8 cellular contexts compared by ENCODE assay signal in genomic region chr12:122835693-122836026, GRCh38. TPM values are rescaled to one million over a fixed set of nuclear protein-coding genes. Genes with fewer than 3 reads are reported as not detected.
A peak's percentile ranks its signal among the peaks of the same experiment; 100 is the strongest.
DNase-seq lines count a peak whose midpoint lies in the region; ATAC-seq and TF ChIP-seq lines count a peak whose summit lies in the region.

No MANE protein-coding gene starts in this region.

- H3K36me3 Mint-ChIP-seq in CD14-positive monocyte (peaks cover 7 to 9% of the 10 kb centered on the region in 2 donors), naive B cell (peaks cover 0 to 11% of the 10 kb centered on the region in 2 donors)
- H3K36me3 Mint-ChIP-seq in activated T-helper 2 cell treated with anti-CD3 and anti-CD28 coated beads, Interferon-gamma antibody, Interleukin-2, Interleukin-4, amounts not matched to agents 10 μg/mL and 5 μg/mL and 100 μg/mL, durations not matched to agents 14 hours and 24 hours and 36 hours (ENCODE audit: low read depth), result peaks cover 14% of the 10 kb centered on the region

- TF ChIP-seq CTCF in CD14-positive monocyte (IDR thresholded peaks at IDR 0.05) (no peak), epithelial cell of esophagus (IDR thresholded peaks at IDR 0.05; ENCODE audit: insufficient read depth, low read depth, low read length, missing control alignments) (no peak)

- H3K4me1 Mint-ChIP-seq in CD14-positive monocyte (peaks cover 27% of the 10 kb centered on the region), naive B cell (peaks cover 56 to 63% (median 57%) of the 10 kb centered on the region in 3 donors)
- H3K4me1 Mint-ChIP-seq in activated T-helper 2 cell treated with anti-CD3 and anti-CD28 coated beads, Interferon-gamma antibody, Interleukin-2, Interleukin-4, amounts not matched to agents 10 μg/mL and 5 μg/mL and 100 μg/mL, durations not matched to agents 14 hours and 24 hours and 36 hours (ENCODE audit: low read depth), result peaks cover 23% of the 10 kb centered on the region

- H3K27ac ChIP-seq in SJSA1, result no peak overlapping the region

- H3K4me3 ChIP-seq in SJSA1, result peak overlapping the region; percentile 54
- H3K4me3 ChIP-seq in epithelial cell of esophagus (ENCODE audit: low read length), result peak overlapping the region; percentile 61

- H3K27me3 Mint-ChIP-seq in CD14-positive monocyte (ENCODE audit: low read depth in 3 of 3), result peaks cover 49 to 72% (median 56%) of the 10 kb centered on the region in 3 donors
- H3K27me3 Mint-ChIP-seq in naive B cell, result no peaks in the 10 kb centered on the region
- H3K27me3 Mint-ChIP-seq in activated T-helper 2 cell treated with anti-CD3 and anti-CD28 coated beads, Interferon-gamma antibody, Interleukin-2, Interleukin-4, amounts not matched to agents 10 μg/mL and 5 μg/mL and 100 μg/mL, durations not matched to agents 14 hours and 24 hours and 36 hours (ENCODE audit: low read depth), result peaks cover 16% of the 10 kb centered on the region

- H3K9me3 Mint-ChIP-seq in CD14-positive monocyte (peaks cover 2 to 17% (median 5%) of the 10 kb centered on the region in 7 donors), naive B cell (no peaks in the 10 kb centered on the region)
- no peaks in the 10 kb centered on the region for H3K9me3 Mint-ChIP-seq in activated T-helper 2 cell treated with anti-CD3 and anti-CD28 coated beads, Interferon-gamma antibody, Interleukin-2, Interleukin-4, amounts not matched to agents 10 μg/mL and 5 μg/mL and 100 μg/mL, durations not matched to agents 14 hours and 24 hours and 36 hours

- H3K4me1 ChIP-seq in SJSA1 (replicated peaks), result peaks cover 33% of the 10 kb centered on the region

- peak; percentile 49 for ATAC-seq in GM21717 (IDR thresholded peaks at IDR 0.05; ENCODE audit: unreplicated experiment)
- peak; percentile 35 to 41 for ATAC-seq in naive B cell (ENCODE audit: low read depth in 2 of 2)
- no peak for ATAC-seq in HG02870 (IDR thresholded peaks at IDR 0.05; ENCODE audit: unreplicated experiment)

- no peaks in the 10 kb centered on the region for H3K27me3 ChIP-seq in SJSA1 (replicated peaks)

- intact Hi-C loops in CD14-positive monocyte (cut with micrococcal nuclease), result no loop called here
- intact Hi-C loops in activated T-helper 2 cell treated with anti-CD3 and anti-CD28 coated beads, Interferon-gamma antibody, Interleukin-2, Interleukin-4, amounts not matched to agents 10 μg/mL and 5 μg/mL and 100 μg/mL, durations not matched to agents 14 hours and 24 hours and 36 hours (cut with micrococcal nuclease), result no loop called here

- H3K36me3 ChIP-seq in SJSA1, result no peaks in the 10 kb centered on the region

- peak overlapping the region; percentile 86 to 94 for H3K4me3 Mint-ChIP-seq in CD14-positive monocyte
- peak overlapping the region in 4 of 8 donors; percentile 93 to 99 (median 96) for H3K4me3 Mint-ChIP-seq in naive B cell
- H3K4me3 Mint-ChIP-seq in activated T-helper 2 cell treated with anti-CD3 and anti-CD28 coated beads, Interferon-gamma antibody, Interleukin-2, Interleukin-4, amounts not matched to agents 10 μg/mL and 5 μg/mL and 100 μg/mL, durations not matched to agents 14 hours and 24 hours and 36 hours (ENCODE audit: low read depth), result no peak overlapping the region

- no peaks in the 10 kb centered on the region for H3K9me3 ChIP-seq in SJSA1 (replicated peaks)

- no peak overlapping the region for H3K27ac Mint-ChIP-seq in CD14-positive monocyte
- peak overlapping the region in 2 of 6 donors; percentile 97 to 100 for H3K27ac Mint-ChIP-seq in naive B cell
- H3K27ac Mint-ChIP-seq in activated T-helper 2 cell treated with anti-CD3 and anti-CD28 coated beads, Interferon-gamma antibody, Interleukin-2, Interleukin-4, amounts not matched to agents 10 μg/mL and 5 μg/mL and 100 μg/mL, durations not matched to agents 14 hours and 24 hours and 36 hours, result no peak overlapping the region

- DNase-seq in CD14-positive monocyte (ENCODE audit: low spot score) (no peak), SJSA1 (ENCODE audit: low read depth in 1 of 2, low spot score in 2 of 2) (no peak), epithelial cell of esophagus (ENCODE audit: low read depth) (peak; percentile 32), naive B cell (peak; percentile 51), NK-92 (lab: John Stamatoyannopoulos, UW; ENCODE audit: unreplicated experiment) (no peak)
- DNase-seq in activated T-helper 2 cell treated with anti-CD3 and anti-CD28 coated beads, Interferon-gamma antibody, Interleukin-2, Interleukin-4, amounts not matched to agents 10 μg/mL and 5 μg/mL and 100 μg/mL, durations not matched to agents 14 hours and 24 hours and 36 hours (ENCODE audit: low spot score), result no peak

RNA-seq across cellular contexts. Expression of gene HIP1R, which starts 0.4 kb away (rescaled TPM):
- under 1 TPM in 1 of 2 donors, not detected in 1; 0.09 TPM for polyA plus RNA-seq in CD14-positive monocyte
- 14.7 and 21.7 TPM in 2 replicates for total RNA-seq in SJSA1 (2014; rRNA removed; shearing (Covaris generic))
- 10 to 100 TPM; 33.8 to 91.3 (median 38.4) TPM for polyA plus RNA-seq in naive B cell (ENCODE audit: low read depth in 6 of 6)
- total RNA-seq in activated T-helper 2 cell treated with anti-CD3 and anti-CD28 coated beads, Interferon-gamma antibody, Interleukin-2, Interleukin-4, amounts not matched to agents 10 μg/mL and 5 μg/mL and 100 μg/mL, durations not matched to agents 14 hours and 24 hours and 36 hours, result 28.8 and 29.0 TPM in 2 replicates

Comparison
In these comparisons a context has a peak if more than half of its experiments do, and no peak if none do; other contexts are left out.
1. DNase-seq: peak in epithelial cell of esophagus (single experiment) and naive B cell (single experiment); none in CD14-positive monocyte (single experiment), SJSA1 (0 of 2), NK-92 (single experiment) and activated T-helper 2 cell treated with anti-CD3 and anti-CD28 coated beads, Interferon-gamma antibody, Interleukin-2, Interleukin-4, amounts not matched to agents 10 μg/mL and 5 μg/mL and 100 μg/mL, durations not matched to agents 14 hours and 24 hours and 36 hours (single experiment).